ENCODE assay signal across 1 cellular context in genomic region chr3:131381445-131382291, GRCh38.
TF ChIP-seq lines count a peak whose summit lies in the region.

Gene NUDT16 (plus strand): TSS chr3:131381774. CDS start chr3:131381805, 31 bp downstream.

TF ChIP-seq in HEK293, 187 proteins besides CTCF, POLR2A, EP300 and RAD21 (continued from another document):
- TF ChIP-seq ZNF449 (tag by site-specific recombination; IDR thresholded peaks at IDR 0.05) (no peak), ZNF501 (tag by site-specific recombination; IDR thresholded peaks at IDR 0.05) (peak; percentile 53), ZNF169 (tag by site-specific recombination; IDR thresholded peaks at IDR 0.05) (no peak), BCL11B (tag by site-specific recombination; IDR thresholded peaks at IDR 0.05; ENCODE audit: low read depth) (peak; percentile 47; the same call in 1 of the 2 replicates), PRDM1 (tag by site-specific recombination; IDR thresholded peaks at IDR 0.05) (peak; percentile 24; the same call in 1 of the 2 replicates), ZSCAN30 (tag by site-specific recombination; IDR thresholded peaks at IDR 0.05) (no peak), ZNF148 (tag by site-specific recombination; IDR thresholded peaks at IDR 0.05; ENCODE audit: borderline replicate concordance) (no peak), ZBTB7A (tag by site-specific recombination; IDR thresholded peaks at IDR 0.05; ENCODE audit: low read depth) (peak; percentile 67; the same call in 1 of the 2 replicates), BCL6B (tag by site-specific recombination; IDR thresholded peaks at IDR 0.05) (no peak), ZBTB6 (tag by site-specific recombination; IDR thresholded peaks at IDR 0.05) (no peak), GLIS1 (tag by site-specific recombination; IDR thresholded peaks at IDR 0.05) (peak; percentile 81), ZBTB8A (tag by site-specific recombination; IDR thresholded peaks at IDR 0.05) (peak; percentile 92), ZNF561 (tag by site-specific recombination; IDR thresholded peaks at IDR 0.05; ENCODE audit: borderline replicate concordance) (no peak), ZBTB17 (tag by site-specific recombination; IDR thresholded peaks at IDR 0.05) (no peak), ZBTB26 (tag by site-specific recombination; optimal IDR thresholded peaks at IDR 0.05) (peak; percentile 51), SP2 (tag by site-specific recombination; IDR thresholded peaks at IDR 0.05) (peak; percentile 97), TCF7L2 (IDR thresholded peaks at IDR 0.05; ENCODE audit: borderline replicate concordance, low read depth, low read length) (no peak), ZNF692 (tag by site-specific recombination; IDR thresholded peaks at IDR 0.05) (0 out of 2 replicates have a peak, but pooled peaks have one; percentile 61), ZBTB20 (tag by site-specific recombination; IDR thresholded peaks at IDR 0.05) (peak; percentile 70), ZBTB10 (tag by site-specific recombination; IDR thresholded peaks at IDR 0.05) (peak; percentile 64; the same call in 1 of the 2 replicates), KLF1 (tag by site-specific recombination; IDR thresholded peaks at IDR 0.05) (peak; percentile 79; the same call in 1 of the 2 replicates), KLF16 (tag by site-specific recombination; IDR thresholded peaks at IDR 0.05) (peak; percentile 56; the same call in 1 of the 2 replicates), KLF8 (tag by site-specific recombination; IDR thresholded peaks at IDR 0.05) (peak; percentile 52; the same call in 1 of the 2 replicates), ZNF2 (tag by site-specific recombination; IDR thresholded peaks at IDR 0.05) (0 out of 2 replicates have a peak, but pooled peaks have one; percentile 3)
